ENCODE assay signal across 8 cellular contexts in the genomic region with DNA sequence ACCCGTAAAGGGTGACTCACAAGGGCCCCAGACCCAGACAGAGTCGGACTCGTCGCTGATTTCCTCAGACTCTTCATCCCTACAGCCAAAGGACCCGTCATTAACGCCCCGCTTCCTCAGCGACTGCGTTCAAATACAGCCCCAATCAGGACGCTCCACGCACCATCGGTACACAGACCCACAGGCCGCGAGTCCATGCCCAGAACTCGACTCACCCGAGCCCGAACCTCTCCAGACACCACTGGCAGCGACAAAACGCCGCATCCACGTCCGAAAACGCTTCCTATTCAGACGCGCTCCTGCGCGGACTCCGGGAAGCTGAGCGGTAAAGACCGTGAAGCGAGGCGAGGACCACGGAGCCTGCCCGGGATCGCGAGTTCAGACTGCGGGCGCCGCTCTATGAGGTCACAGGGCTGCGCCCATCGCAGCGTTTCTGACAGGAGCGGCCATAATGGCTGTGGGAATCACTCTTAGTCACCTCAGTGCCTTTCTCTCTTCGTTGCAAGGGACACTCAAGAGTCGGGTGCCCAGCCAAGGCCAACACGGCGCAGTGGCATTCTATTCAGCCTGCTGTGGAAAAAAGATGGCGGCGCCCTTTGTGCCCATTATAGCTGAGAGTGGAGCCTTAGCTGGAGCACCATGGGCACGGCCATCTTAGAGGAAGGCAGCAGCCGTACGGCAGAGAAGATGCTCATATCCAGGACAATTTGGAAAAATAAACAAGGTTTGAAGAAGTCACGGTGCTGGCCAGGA. TPM values are rescaled to one million over a fixed set of nuclear protein-coding genes. Genes with fewer than 3 reads are reported as not detected.
A peak's percentile ranks its signal among the peaks of the same experiment; 100 is the strongest.
DNase-seq lines count a peak whose midpoint lies in the region; ATAC-seq lines count a peak whose summit lies in the region.

A gene (minus strand): TSS at position 353 of the 753 bp plus-strand sequence. CDS start 2,634 bp downstream, outside the sequence.

- H3K4me3 ChIP-seq in HUES6 (ENCODE audit: low read depth, low read length) (peak within 1 kb of the TSS; percentile 93), esophagus (ENCODE audit: low read depth in 1 of 2, low read length in 2 of 2) (peak within 1 kb of the TSS; percentile 84 to 89), mucosa of stomach (ENCODE audit: low read length) (peak within 1 kb of the TSS; percentile 93)

- H3K9ac ChIP-seq in HUES6 (ENCODE audit: low read length) (peak within 1 kb of the TSS; percentile 92), mucosa of stomach (ENCODE audit: low read length) (peak within 1 kb of the TSS; percentile 92)

- WGBS in esophagus, 2 donors = 0 to 1% methylated on average over 53 of the region's 53 CpGs

- DNase-seq in DMS 273 (lab: John Stamatoyannopoulos, UW; ENCODE audit: unreplicated experiment) = peak; percentile 93
- peak; percentile 93 for DNase-seq in OCI-M1 (lab: John Stamatoyannopoulos, UW)
- peak; percentile 79 for DNase-seq in activated T-cell treated with anti-CD3 and anti-CD28 coated beads, Interleukin-2, amount 50 U/mL, for 4 hours
- DNase-seq in stimulated activated CD8-positive, alpha-beta memory T cell treated with anti-CD3 and anti-CD28 coated beads, Interleukin-4, amount 100 ng/mL, for 4 hours (ENCODE audit: low read depth in 2 of 2, low spot score in 1 of 2) = peak; percentile 72

- H3K27ac ChIP-seq in HUES6 (ENCODE audit: low read depth, low read length) (peak within 1 kb of the TSS; percentile 68), esophagus (ENCODE audit: low read depth in 2 of 2, low read length in 1 of 2) (peak within 1 kb of the TSS; percentile 89 to 99)

- H3K4me1 Mint-ChIP-seq in activated T-cell treated with anti-CD3 and anti-CD28 coated beads, Interleukin-2, amount 50 U/mL, for 4 hours (ENCODE audit: low read depth) = peaks cover 25% of the 10 kb centered on the region

- peaks cover 47% of the 10 kb centered on the region for H3K36me3 Mint-ChIP-seq in activated T-cell treated with anti-CD3 and anti-CD28 coated beads, Interleukin-2, amount 50 U/mL, for 4 hours (ENCODE audit: insufficient read depth)

- peaks cover 33% of the 10 kb centered on the region for H3K9me3 Mint-ChIP-seq in activated T-cell treated with anti-CD3 and anti-CD28 coated beads, Interleukin-2, amount 50 U/mL, for 4 hours

- H3K9me3 ChIP-seq in HUES6 (ENCODE audit: control insufficient read depth, insufficient read depth, low read depth, low read length) (peaks cover 30% of the 10 kb centered on the region), esophagus (ENCODE audit: control insufficient read depth in 2 of 2, insufficient read depth in 1 of 2, low read depth in 1 of 2, low read length in 1 of 2) (peaks cover 4 to 19% of the 10 kb centered on the region in 2 donors), mucosa of stomach (ENCODE audit: control insufficient read depth, low read length) (peaks cover 12% of the 10 kb centered on the region)

- ATAC-seq in GM21447 (IDR thresholded peaks at IDR 0.05; ENCODE audit: unreplicated experiment) = peak; percentile 82
- peak; percentile 91 to 92 for ATAC-seq in activated T-cell treated with anti-CD3 and anti-CD28 coated beads, Interleukin-2, amount 50 U/mL, for 4 hours

- H3K4me1 ChIP-seq in HUES6 (ENCODE audit: control insufficient read depth, insufficient read depth, low read length) (no peaks in the 10 kb centered on the region), esophagus (ENCODE audit: control insufficient read depth in 2 of 2, insufficient read depth in 2 of 2, low read length in 1 of 2) (no peaks in the 10 kb centered on the region), mucosa of stomach (ENCODE audit: control insufficient read depth, insufficient read depth, low read length) (no peaks in the 10 kb centered on the region)

- no peaks in the 10 kb centered on the region for H3K27me3 Mint-ChIP-seq in activated T-cell treated with anti-CD3 and anti-CD28 coated beads, Interleukin-2, amount 50 U/mL, for 4 hours (ENCODE audit: low read depth)

- H3K36me3 ChIP-seq in HUES6 (ENCODE audit: control insufficient read depth, insufficient read depth, low read length) = peaks cover 37% of the 10 kb centered on the region
- H3K36me3 ChIP-seq in esophagus (ENCODE audit: control insufficient read depth in 2 of 2, insufficient read depth in 2 of 2, low read length in 1 of 2) = peaks cover 2 to 15% of the 10 kb centered on the region in 2 donors
- no peaks in the 10 kb centered on the region for H3K36me3 ChIP-seq in mucosa of stomach (ENCODE audit: control insufficient read depth, insufficient read depth, low read length)

- H3K27me3 ChIP-seq in HUES6 (ENCODE audit: control insufficient read depth, insufficient read depth, low read length) = no peaks in the 10 kb centered on the region
- no peaks in the 10 kb centered on the region for H3K27me3 ChIP-seq in esophagus (ENCODE audit: control insufficient read depth in 1 of 2, insufficient read depth in 2 of 2, low read length in 2 of 2)
- H3K27me3 ChIP-seq in mucosa of stomach (ENCODE audit: control insufficient read depth, insufficient read depth, low read length) = no peaks in the 10 kb centered on the region

- peak within 1 kb of the TSS; percentile 92 for H3K4me3 Mint-ChIP-seq in activated T-cell treated with anti-CD3 and anti-CD28 coated beads, Interleukin-2, amount 50 U/mL, for 4 hours

RNA-seq across cellular contexts. Expression of the gene that starts here (rescaled TPM):
- 10 to 100 TPM; 10.5 to 12.3 (median 11.2) TPM for total RNA-seq in activated T-cell treated with anti-CD3 and anti-CD28 coated beads, Interleukin-2, amount 50 U/mL, for 4 hours
- 1 to 10 TPM; 1.0 to 2.6 TPM for polyA plus RNA-seq in esophagus

Comparison
In these comparisons a context has a peak if more than half of its experiments do, and no peak if none do; other contexts are left out.
1. Peak in every context shown above with its lines: DNase-seq, ATAC-seq, H3K4me3 ChIP-seq and H3K27ac ChIP-seq.